Comparison of ENCODE assay signal across 31 cellular contexts in the genomic region with DNA sequence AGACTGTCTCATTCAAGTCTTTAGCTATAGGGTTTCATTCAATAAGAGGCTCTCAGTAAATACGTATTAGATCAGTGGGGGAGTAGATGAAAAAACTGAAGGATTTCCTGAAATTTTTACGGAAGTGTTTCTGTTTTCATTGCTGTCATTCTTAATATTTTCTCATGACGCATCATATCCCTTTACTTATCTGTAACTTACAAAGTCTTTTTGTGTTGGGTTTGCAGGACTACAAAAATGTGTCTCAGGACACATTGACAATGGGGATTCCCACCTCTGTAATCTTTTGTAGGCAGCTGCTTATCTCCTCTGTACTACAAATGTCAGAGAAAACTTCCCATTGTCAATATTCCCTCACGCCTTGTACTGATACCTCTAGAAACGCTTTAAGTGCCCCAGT. TPM values are rescaled to one million over a fixed set of nuclear protein-coding genes. Genes with fewer than 3 reads are reported as not detected.
"Had no signal": no experiment of that assay in that cellular context is flagged by ENCODE, and none has a peak within 500 bp of the region (broad histone marks: within the 10 kb centered on the region; RNA-seq: fewer than 3 reads in every experiment).

No MANE protein-coding gene starts in this region.

- H3K27ac ChIP-seq: colonic mucosa, dorsolateral prefrontal cortex, epithelial cell of prostate, esophagus squamous epithelium, foreskin keratinocyte, gastroesophageal sphincter, heart right ventricle, left lung, lower lobe of right lung had no signal

- H3K4me1 ChIP-seq: colonic mucosa, esophagus squamous epithelium, foreskin keratinocyte, gastroesophageal sphincter, heart right ventricle, left lung, lower lobe of right lung had no signal

- H3K4me3 ChIP-seq: colonic mucosa, dorsolateral prefrontal cortex, esophagus squamous epithelium, gastroesophageal sphincter, heart right ventricle, left lung, lower lobe of right lung, mucosa of descending colon had no signal

- H3K36me3 ChIP-seq: colonic mucosa, esophagus squamous epithelium, gastroesophageal sphincter, heart right ventricle, left lung, lower lobe of right lung had no signal

- DNase-seq: colonic mucosa; cortex of kidney; dorsolateral prefrontal cortex; effector CD4-positive, alpha-beta T cell; effector memory CD4-positive, alpha-beta T cell; erythroblast; esophagus squamous epithelium; foreskin keratinocyte; glutamatergic neuron; head of caudate nucleus; heart right ventricle; hippocampal formation; left cardiac atrium; left lung; left ventricle myocardium superior; lower lobe of right lung; mesenchymal stem cell; mucosa of descending colon; naive B cell; naive thymus-derived CD8-positive, alpha-beta T cell had no signal

- H3K9me3 ChIP-seq: colonic mucosa, esophagus squamous epithelium, gastroesophageal sphincter, heart right ventricle, left lung, lower lobe of right lung, mucosa of descending colon had no signal

- H3K27me3 ChIP-seq: colonic mucosa, esophagus squamous epithelium, gastroesophageal sphincter, left lung had no signal

- ATAC-seq: esophagus mucosa; foreskin keratinocyte; gastroesophageal sphincter; heart right ventricle; left cardiac atrium; left lung; left ventricle myocardium superior; lower lobe of right lung; mucosa of descending colon; naive thymus-derived CD8-positive, alpha-beta T cell had no signal

RNA-seq across cellular contexts. Expression of a gene that starts 35.5 kb away (rescaled TPM):
- total RNA-seq: esophagus mucosa; esophagus squamous epithelium; fibroblast of villous mesenchyme; foreskin keratinocyte; frontal cortex; kidney epithelial cell; left cardiac atrium; left lung; left ventricle myocardium superior; lower lobe of right lung; lung microvascular endothelial cell; mesenteric fat pad; mesothelial cell of epicardium; myocyte; naive thymus-derived CD8-positive, alpha-beta T cell had no signal
- polyA plus RNA-seq: foreskin keratinocyte; keratinocyte; naive thymus-derived CD8-positive, alpha-beta T cell had no signal
